1 cellular context compared by ENCODE assay signal in the genomic region with DNA sequence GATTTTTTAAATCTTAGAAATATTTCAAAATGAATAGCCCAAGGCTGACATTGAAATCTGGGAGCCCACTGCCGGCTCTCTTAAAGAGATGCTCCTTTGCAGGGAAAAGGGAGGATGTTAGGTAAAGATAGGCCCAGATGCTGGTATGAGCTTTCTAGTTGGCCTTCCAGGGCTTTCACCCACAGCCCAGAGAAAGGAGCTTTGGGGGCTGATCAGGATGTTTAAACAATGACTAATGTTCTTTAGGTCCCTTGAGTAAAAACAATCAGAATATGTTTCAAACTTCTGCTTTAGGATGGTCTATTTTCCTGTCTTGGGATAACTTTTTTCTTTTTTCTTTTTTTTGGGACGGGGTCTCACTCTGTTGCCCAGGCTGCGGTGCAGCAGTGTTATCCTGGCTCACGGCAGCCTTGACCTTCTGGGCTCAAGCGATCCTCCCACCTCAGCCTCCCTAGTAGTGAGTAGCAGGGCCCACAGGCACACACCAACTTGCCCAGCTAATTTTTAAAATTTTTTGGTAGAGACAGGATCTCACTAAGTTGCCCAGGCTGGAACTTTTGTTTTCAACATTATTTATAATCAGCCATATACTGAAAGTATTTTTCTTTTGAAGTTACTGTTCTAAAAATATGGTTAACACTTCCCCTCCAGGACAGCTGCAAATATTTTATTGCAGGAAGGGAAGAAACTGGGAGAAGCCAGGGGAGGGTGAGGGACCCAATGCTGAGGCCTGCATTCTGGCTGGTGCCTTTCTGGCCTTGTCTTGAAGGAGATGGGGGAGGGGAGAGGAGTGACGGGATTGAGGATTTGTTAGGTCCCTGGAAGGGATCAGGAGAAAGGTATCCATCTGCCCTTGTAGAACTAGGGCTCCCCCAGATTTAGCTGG.
TF ChIP-seq lines count a peak whose summit lies in the region.

No MANE protein-coding gene starts in this region.

TF ChIP-seq in neural cell, 6 proteins besides CTCF, POLR2A, EP300 and RAD21:
- TF ChIP-seq EZH2 (IDR thresholded peaks at IDR 0.05; ENCODE audit: borderline replicate concordance, insufficient read depth, low read length, poor library complexity, severe bottlenecking) (no peak), POLR2AphosphoS5 (IDR thresholded peaks at IDR 0.05) (no peak), TAF1 (IDR thresholded peaks at IDR 0.05; ENCODE audit: low read depth) (no peak), MXI1 (conservative IDR thresholded peaks at IDR 0.05; ENCODE audit: poor library complexity, severe bottlenecking) (no peak), SMC3 (conservative IDR thresholded peaks at IDR 0.05; ENCODE audit: poor library complexity) (no peak)
- TF ChIP-seq, protein P1, sequence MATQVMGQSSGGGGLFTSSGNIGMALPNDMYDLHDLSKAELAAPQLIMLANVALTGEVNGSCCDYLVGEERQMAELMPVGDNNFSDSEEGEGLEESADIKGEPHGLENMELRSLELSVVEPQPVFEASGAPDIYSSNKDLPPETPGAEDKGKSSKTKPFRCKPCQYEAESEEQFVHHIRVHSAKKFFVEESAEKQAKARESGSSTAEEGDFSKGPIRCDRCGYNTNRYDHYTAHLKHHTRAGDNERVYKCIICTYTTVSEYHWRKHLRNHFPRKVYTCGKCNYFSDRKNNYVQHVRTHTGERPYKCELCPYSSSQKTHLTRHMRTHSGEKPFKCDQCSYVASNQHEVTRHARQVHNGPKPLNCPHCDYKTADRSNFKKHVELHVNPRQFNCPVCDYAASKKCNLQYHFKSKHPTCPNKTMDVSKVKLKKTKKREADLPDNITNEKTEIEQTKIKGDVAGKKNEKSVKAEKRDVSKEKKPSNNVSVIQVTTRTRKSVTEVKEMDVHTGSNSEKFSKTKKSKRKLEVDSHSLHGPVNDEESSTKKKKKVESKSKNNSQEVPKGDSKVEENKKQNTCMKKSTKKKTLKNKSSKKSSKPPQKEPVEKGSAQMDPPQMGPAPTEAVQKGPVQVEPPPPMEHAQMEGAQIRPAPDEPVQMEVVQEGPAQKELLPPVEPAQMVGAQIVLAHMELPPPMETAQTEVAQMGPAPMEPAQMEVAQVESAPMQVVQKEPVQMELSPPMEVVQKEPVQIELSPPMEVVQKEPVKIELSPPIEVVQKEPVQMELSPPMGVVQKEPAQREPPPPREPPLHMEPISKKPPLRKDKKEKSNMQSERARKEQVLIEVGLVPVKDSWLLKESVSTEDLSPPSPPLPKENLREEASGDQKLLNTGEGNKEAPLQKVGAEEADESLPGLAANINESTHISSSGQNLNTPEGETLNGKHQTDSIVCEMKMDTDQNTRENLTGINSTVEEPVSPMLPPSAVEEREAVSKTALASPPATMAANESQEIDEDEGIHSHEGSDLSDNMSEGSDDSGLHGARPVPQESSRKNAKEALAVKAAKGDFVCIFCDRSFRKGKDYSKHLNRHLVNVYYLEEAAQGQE (IDR thresholded peaks at IDR 0.05; ENCODE audit: borderline replicate concordance), result no peak
